In the genomic region with DNA sequence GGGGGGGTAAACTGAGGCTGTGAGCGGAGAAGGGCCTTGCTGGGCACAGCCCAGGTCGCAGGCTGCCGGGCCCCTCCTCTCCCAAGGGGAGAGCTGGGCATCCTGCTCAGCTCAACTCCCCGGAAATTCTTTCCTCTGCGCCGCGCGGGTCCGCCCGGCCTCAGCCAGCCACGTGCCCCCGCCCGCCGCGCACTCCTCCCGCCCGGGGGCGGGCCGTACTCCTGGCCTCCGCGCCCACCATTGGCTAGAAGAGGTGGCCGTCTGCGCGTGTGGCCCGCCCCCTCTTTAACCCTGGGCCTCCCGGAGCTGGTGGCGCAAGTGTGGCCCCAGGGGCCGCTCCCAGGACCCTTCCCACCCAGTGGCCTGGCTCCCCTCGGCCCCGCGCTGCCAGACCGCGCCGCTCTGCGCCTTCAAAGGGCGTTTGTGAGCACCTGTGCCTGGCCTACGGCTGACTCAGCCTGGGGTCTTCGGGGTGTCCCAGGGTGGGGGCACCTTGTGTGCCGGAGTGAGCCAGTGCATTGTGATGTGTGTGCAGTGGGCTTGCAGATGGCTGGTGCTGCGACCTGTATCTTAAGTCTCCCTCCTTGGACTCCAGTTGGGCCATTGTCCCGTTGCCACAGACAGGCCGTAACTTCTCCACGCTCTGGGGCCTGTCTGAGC, we compare ENCODE assay signal across 8 cellular contexts. TPM values are rescaled to one million over a fixed set of nuclear protein-coding genes. Genes with fewer than 3 reads are reported as not detected.
DNase-seq lines count a peak whose midpoint lies in the region; ATAC-seq and TF ChIP-seq lines count a peak whose summit lies in the region.

No MANE protein-coding gene starts in this region.

- BruUV-seq in A673 (replicated peaks; lab: Mats Ljungman, UMichigan): no TSS peak
- no TSS peak for BruUV-seq in Caco-2 (replicated peaks; lab: Mats Ljungman, UMichigan)

- no peak overlapping the region for H3K4me3 Mint-ChIP-seq in natural killer cell treated with Interleukin-12 subunit alpha and Interleukin-12 subunit beta and Interleukin-15 and Interleukin-18, amount 100 ng/mL, for 72 hours
- H3K4me3 Mint-ChIP-seq in Caco-2 (ENCODE audit: unreplicated experiment): no peak overlapping the region

- peak; percentile 74 to 75 for ATAC-seq in natural killer cell treated with Interleukin-12 subunit alpha and Interleukin-12 subunit beta and Interleukin-15 and Interleukin-18, amount 100 ng/mL, for 72 hours

- H3K27me3 Mint-ChIP-seq in natural killer cell treated with Interleukin-12 subunit alpha and Interleukin-12 subunit beta and Interleukin-15 and Interleukin-18, amount 100 ng/mL, for 72 hours: peaks cover 0 to 18% of the 10 kb centered on the region in 2 donors
- H3K27me3 Mint-ChIP-seq in Caco-2 (ENCODE audit: insufficient read depth, unreplicated experiment): no peaks in the 10 kb centered on the region

- no peaks in the 10 kb centered on the region for H3K9me3 ChIP-seq in A673 (ENCODE audit: low read depth, low read length, poor library complexity, severe bottlenecking)
- no peaks in the 10 kb centered on the region for H3K9me3 ChIP-seq in transverse colon
- H3K9me3 ChIP-seq in Caco-2: no peaks in the 10 kb centered on the region

- peaks cover 38% of the 10 kb centered on the region for H3K4me1 ChIP-seq in A673 (ENCODE audit: insufficient read depth, low read length, poor library complexity, severe bottlenecking)
- peaks cover 24 to 64% (median 43%) of the 10 kb centered on the region in 4 donors for H3K4me1 ChIP-seq in transverse colon
- H3K4me1 ChIP-seq in Caco-2: peaks cover 55% of the 10 kb centered on the region

- TF ChIP-seq EP300 in transverse colon (IDR thresholded peaks at IDR 0.05; ENCODE audit: low read depth): no peak

- peaks cover 0 to 6% of the 10 kb centered on the region in 2 donors for H3K4me1 Mint-ChIP-seq in natural killer cell treated with Interleukin-12 subunit alpha and Interleukin-12 subunit beta and Interleukin-15 and Interleukin-18, amount 100 ng/mL, for 72 hours (ENCODE audit: low read depth in 2 of 2)
- H3K4me1 Mint-ChIP-seq in Caco-2 (ENCODE audit: low read depth, unreplicated experiment): peaks cover 30% of the 10 kb centered on the region

- no peaks in the 10 kb centered on the region for H3K36me3 ChIP-seq in A673 (ENCODE audit: insufficient read depth, low read length, poor library complexity, severe bottlenecking)
- no peaks in the 10 kb centered on the region for H3K36me3 ChIP-seq in transverse colon
- H3K36me3 ChIP-seq in Caco-2 (ENCODE audit: control insufficient read depth, insufficient read depth, low read length): no peaks in the 10 kb centered on the region

- intact Hi-C loops in A673 (cut with micrococcal nuclease; ENCODE audit: unreplicated experiment) (no loop called here), transverse colon (cut with DNase I; ENCODE audit: low total_unique reads) (loop anchor here (5.0 kb wide), 1 partner anchor 76 kb away; no protein-coding TSS in a partner anchor), Caco-2 (cut with micrococcal nuclease; ENCODE audit: unreplicated experiment) (no loop called here)

- WGBS in transverse colon (ENCODE audit: low coverage in 1 of 2), 2 donors: 11% methylated on average over 42 of the region's 43 CpGs; no CpG with 5 or more reads in 1 of the 2 donors

- peak; percentile 43 for TF ChIP-seq POLR2A in transverse colon (IDR thresholded peaks at IDR 0.05)

- CTCF ChIA-PET in A673 (lab: Charles Lee) (interaction anchor here (0.6 kb wide), 1 partner anchor 674 kb away, joined by 3 read pairs; no protein-coding TSS in a partner anchor), Caco-2 (lab: Charles Lee) (no interaction called here), GM10248 (lab: Yijun Ruan, JAX) (interaction anchor here (1.4 kb wide), 1 partner anchor 11 kb away, joined by 4 read pairs; no protein-coding TSS in a partner anchor)

- DNase-seq in A673 (ENCODE audit: low spot score) (peak; percentile 82), HL-60 (ENCODE audit: low read depth in 1 of 2, low spot score in 1 of 2) (peak; percentile 37 to 38), activated T-cell treated with anti-CD3 and anti-CD28 coated beads for 48 hours (ENCODE audit: low read depth) (peak; percentile 47), fibroblast of the aortic adventitia (ENCODE audit: low read depth) (peak; percentile 77), transverse colon (peak; percentile 78), Caco-2 (no peak), GM10248 (ENCODE audit: extremely low spot score) (no peak)
- no peak for DNase-seq in natural killer cell treated with Interleukin-12 subunit alpha and Interleukin-12 subunit beta and Interleukin-15 and Interleukin-18, amount 100 ng/mL, for 72 hours (ENCODE audit: low spot score)

- H3K36me3 Mint-ChIP-seq in natural killer cell treated with Interleukin-12 subunit alpha and Interleukin-12 subunit beta and Interleukin-15 and Interleukin-18, amount 100 ng/mL, for 72 hours: no peaks in the 10 kb centered on the region
- H3K36me3 Mint-ChIP-seq in Caco-2 (ENCODE audit: insufficient read depth, unreplicated experiment): peaks cover 1% of the 10 kb centered on the region

- in situ Hi-C loops in transverse colon (cut with MboI; ENCODE audit: low pct_ligation_motif_present in 1 of 4, low pct_unique_long_range_greater_than_20kb in 1 of 4, low sequenced_read_pairs in 3 of 4): no loop called here

- H3K27me3 ChIP-seq in A673 (replicated peaks; ENCODE audit: insufficient read depth, low read depth, low read length, poor library complexity) (no peaks in the 10 kb centered on the region), HL-60 (ENCODE audit: insufficient read depth, poor library complexity, severe bottlenecking) (no peaks in the 10 kb centered on the region), transverse colon (peaks cover 47% of the 10 kb centered on the region), Caco-2 (replicated peaks; ENCODE audit: control insufficient read depth, insufficient read depth, low read length) (no peaks in the 10 kb centered on the region)

- POLR2A ChIA-PET in A673 (lab: Charles Lee; ENCODE audit: low non-redundant PET) (no interaction called here), Caco-2 (lab: Charles Lee) (no interaction called here), GM10248 (lab: Yijun Ruan, JAX) (no interaction called here)

- no peak overlapping the region for H3K27ac ChIP-seq in A673 (ENCODE audit: low read depth, low read length, poor library complexity, severe bottlenecking)
- no peak overlapping the region for H3K27ac ChIP-seq in HL-60 (replicated peaks)
- peak overlapping the region; percentile 87 to 98 (median 94) for H3K27ac ChIP-seq in transverse colon

- no peaks in the 10 kb centered on the region for H3K9me3 Mint-ChIP-seq in natural killer cell treated with Interleukin-12 subunit alpha and Interleukin-12 subunit beta and Interleukin-15 and Interleukin-18, amount 100 ng/mL, for 72 hours
- H3K9me3 Mint-ChIP-seq in Caco-2 (ENCODE audit: unreplicated experiment): peaks cover 3% of the 10 kb centered on the region

- TF ChIP-seq CTCF in A673 (conservative IDR thresholded peaks at IDR 0.05; ENCODE audit: low read depth, low read length) (no peak), HL-60 (IDR thresholded peaks at IDR 0.05; ENCODE audit: insufficient read depth, low read length) (no peak), fibroblast of the aortic adventitia (IDR thresholded peaks at IDR 0.05; ENCODE audit: insufficient read depth, low read length) (no peak), transverse colon (IDR thresholded peaks at IDR 0.05) (no peak), Caco-2 (IDR thresholded peaks at IDR 0.05; ENCODE audit: insufficient read depth in 1 of 2, low read depth in 1 of 2, low read length in 1 of 2, severe bottlenecking in 1 of 2, unreplicated experiment in 1 of 2) (no peak), GM10248 (IDR thresholded peaks at IDR 0.05; ENCODE audit: control extremely low read depth, extremely low read depth, low read depth, missing control alignments) (no peak)

- H3K27ac Mint-ChIP-seq in natural killer cell treated with Interleukin-12 subunit alpha and Interleukin-12 subunit beta and Interleukin-15 and Interleukin-18, amount 100 ng/mL, for 72 hours: no peak overlapping the region
- no peak overlapping the region for H3K27ac Mint-ChIP-seq in Caco-2 (ENCODE audit: unreplicated experiment)

- H3K4me3 ChIP-seq in A673 (ENCODE audit: low read depth, low read length, poor library complexity, severe bottlenecking) (no peak overlapping the region), HL-60 (replicated peaks; ENCODE audit: insufficient read depth, low read length) (no peak overlapping the region), fibroblast of the aortic adventitia (ENCODE audit: low read depth, low read length) (peak overlapping the region; percentile 77), transverse colon (peak overlapping the region; percentile 47 to 66 (median 50)), Caco-2 (ENCODE audit: low read depth, low read length) (no peak overlapping the region)

RNA-seq across cellular contexts. Expression of gene MRGPRF, which starts 2.0 kb away (rescaled TPM):
- 5.2 and 9.3 TPM in 2 replicates for total RNA-seq in A673 (2021)
- 34.3 and 41.8 TPM in 2 replicates for total RNA-seq in fibroblast of the aortic adventitia (ENCODE audit: low replicate concordance)
- not detected for total RNA-seq in natural killer cell treated with Interleukin-12 subunit alpha and Interleukin-12 subunit beta and Interleukin-15 and Interleukin-18, amount 100 ng/mL, for 72 hours
- 100 to 1,000 TPM in 1 of 4 donors, 10 to 100 TPM in 3; 17.9 to 119 (median 43.6) TPM for total RNA-seq in transverse colon
- total RNA-seq in Caco-2 (2022): 0.14 TPM in 1 of 2 replicates, not detected in the other

RNA-seq across cellular contexts. Expression of gene MRGPRD, which starts 30.3 kb away (rescaled TPM):
- total RNA-seq in A673 (2021): not detected in 2 replicates
- not detected in 2 replicates for total RNA-seq in fibroblast of the aortic adventitia (ENCODE audit: low replicate concordance)
- total RNA-seq in natural killer cell treated with Interleukin-12 subunit alpha and Interleukin-12 subunit beta and Interleukin-15 and Interleukin-18, amount 100 ng/mL, for 72 hours: not detected
- total RNA-seq in transverse colon: not detected
- total RNA-seq in Caco-2 (2022): not detected in 2 replicates

RNA-seq across cellular contexts. Expression of gene TPCN2, which starts 37.6 kb away (rescaled TPM):
- total RNA-seq in A673 (2021) (28.9 and 29.9 TPM in 2 replicates), fibroblast of the aortic adventitia (ENCODE audit: low replicate concordance) (10.3 and 11.1 TPM in 2 replicates), transverse colon (10 to 100 TPM; 16.8 to 25.4 (median 20.7) TPM), Caco-2 (2022) (59.5 and 63.6 TPM in 2 replicates)
- 10 to 100 TPM; 17.1 to 24.6 TPM for total RNA-seq in natural killer cell treated with Interleukin-12 subunit alpha and Interleukin-12 subunit beta and Interleukin-15 and Interleukin-18, amount 100 ng/mL, for 72 hours

Comparison
In these comparisons a context has a peak if more than half of its experiments do, and no peak if none do; other contexts are left out.
1. DNase-seq: peak in A673 (single experiment), HL-60 (2 of 2), activated T-cell treated with anti-CD3 and anti-CD28 coated beads for 48 hours (single experiment), fibroblast of the aortic adventitia (single experiment) and transverse colon (single experiment); none in natural killer cell treated with Interleukin-12 subunit alpha and Interleukin-12 subunit beta and Interleukin-15 and Interleukin-18, amount 100 ng/mL, for 72 hours (single experiment), Caco-2 (0 of 2) and GM10248 (single experiment).
2. H3K27ac ChIP-seq: peak in transverse colon (4 of 4); none in A673 (single experiment) and HL-60 (single experiment).
3. H3K4me3 ChIP-seq: peak in fibroblast of the aortic adventitia (single experiment) and transverse colon (4 of 4); none in A673 (single experiment), HL-60 (single experiment) and Caco-2 (single experiment).